ENCODE assay signal across 16 cellular contexts in the genomic region with DNA sequence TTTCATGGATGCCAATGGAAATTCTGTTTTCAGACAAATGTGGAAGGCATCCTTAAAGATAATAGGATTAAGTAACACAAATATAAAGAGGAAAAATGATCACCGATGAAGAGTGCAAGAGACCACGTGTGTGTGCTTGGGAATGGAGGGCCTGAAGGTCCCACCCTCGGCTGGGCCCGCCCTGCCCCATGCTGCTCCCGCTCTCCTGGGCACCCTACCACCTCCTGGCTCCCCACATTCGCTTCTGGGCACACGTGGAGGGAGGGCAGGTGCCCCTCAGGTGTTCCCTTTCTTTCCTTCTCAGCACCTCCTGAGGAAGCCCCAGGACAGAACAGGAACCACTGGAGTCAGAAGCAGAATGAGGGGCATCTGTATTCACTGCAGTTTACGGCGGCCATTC.
DNase-seq lines count a peak whose midpoint lies in the region; TF ChIP-seq lines count a peak whose summit lies in the region.
"Had no signal": no experiment of that assay in that cellular context is flagged by ENCODE, and none has a peak within 500 bp of the region (broad histone marks: within the 10 kb centered on the region; RNA-seq: fewer than 3 reads in every experiment).

No MANE protein-coding gene starts in this region.

- peak; percentile 25 for DNase-seq in activated CD8-positive, alpha-beta memory T cell treated with anti-CD3 and anti-CD28 coated beads, Interleukin-2, amount 50 U/mL, for 48 hours
- DNase-seq in activated CD8-positive, alpha-beta memory T cell treated with anti-CD3 and anti-CD28 coated beads for 24 hours: no peak
- peak; percentile 15 for DNase-seq in ecto neural progenitor cell (ENCODE audit: low spot score)
- DNase-seq in neuronal stem cell (ENCODE audit: low spot score): no peak
- DNase-seq in type B pancreatic cell (ENCODE audit: extremely low spot score, unreplicated experiment): peak; percentile 27
- no peak for DNase-seq in LoVo (ENCODE audit: low spot score)
- DNase-seq in COR-L47 (lab: John Stamatoyannopoulos, UW): no peak
- DNase-seq: 8988T, AML-193, DMS53, GF-D8, HCEC 1CT, HFFc6 had no signal

- H2BK120ac ChIP-seq in neuronal stem cell (ENCODE audit: low read depth, low read length): no peak overlapping the region

- H3K9me3 Mint-ChIP-seq in type B pancreatic cell: no peaks in the 10 kb centered on the region
- H3K9me3 Mint-ChIP-seq: CD8-positive, alpha-beta memory T cell had no signal

- no peaks in the 10 kb centered on the region for H3K79me1 ChIP-seq in neuronal stem cell (ENCODE audit: low read depth, low read length)

- H3K14ac ChIP-seq in neuronal stem cell (ENCODE audit: low read length): no peak overlapping the region

- WGBS in neuronal stem cell (ENCODE audit: extremely low coverage in 2 of 2, insufficient read length in 2 of 2, insufficient replicate concordance in 1 of 2), 2 donors: no CpG with 5 or more reads among the region's 9 CpGs

- no peak overlapping the region for H2BK12ac ChIP-seq in neuronal stem cell (ENCODE audit: low read length)

- peaks cover 73% of the 10 kb centered on the region for H3K27me3 Mint-ChIP-seq in type B pancreatic cell

- no peak overlapping the region for H2AK5ac ChIP-seq in neuronal stem cell (ENCODE audit: low read depth, low read length)

- no peak for TF ChIP-seq CTCF in type B pancreatic cell (conservative IDR thresholded peaks at IDR 0.05)

- H3K27ac Mint-ChIP-seq in type B pancreatic cell: no peak overlapping the region
- H3K27ac Mint-ChIP-seq: CD8-positive, alpha-beta memory T cell; HFFc6 had no signal

- H3K36me3 ChIP-seq in neuronal stem cell (replicated peaks in 1 of 2; ENCODE audit: control insufficient read depth in 2 of 2, insufficient read depth in 2 of 2, low read length in 2 of 2): no peaks in the 10 kb centered on the region
- H3K36me3 ChIP-seq: BLaER1 had no signal

- peak overlapping the region; percentile 38 for H2BK15ac ChIP-seq in neuronal stem cell (ENCODE audit: low read length)

- H3K9ac ChIP-seq in neuronal stem cell (ENCODE audit: low read depth, low read length, poor library complexity): no peak overlapping the region
- H3K9ac ChIP-seq: BLaER1 had no signal

- H4K91ac ChIP-seq in neuronal stem cell (ENCODE audit: low read depth, low read length, poor library complexity): no peak overlapping the region

- H3K18ac ChIP-seq in neuronal stem cell (ENCODE audit: low read length): peak overlapping the region; percentile 59

- H3K4ac ChIP-seq in neuronal stem cell (ENCODE audit: low read length): no peak overlapping the region

- no peak overlapping the region for H2AFZ ChIP-seq in neuronal stem cell (ENCODE audit: low read length)

- H3K36me3 Mint-ChIP-seq in type B pancreatic cell: no peaks in the 10 kb centered on the region
- H3K36me3 Mint-ChIP-seq: CD8-positive, alpha-beta memory T cell had no signal

- no peaks in the 10 kb centered on the region for H3K27me3 ChIP-seq in neuronal stem cell (ENCODE audit: control insufficient read depth in 3 of 3, insufficient read depth in 3 of 3, low read depth in 1 of 3, low read length in 3 of 3)

- no peak overlapping the region for H3K4me2 ChIP-seq in neuronal stem cell (ENCODE audit: insufficient read depth, low read length, poor library complexity, severe bottlenecking)
- H3K4me2 ChIP-seq: BLaER1 had no signal

- no peak overlapping the region for H3K27ac ChIP-seq in neuronal stem cell (replicated peaks; ENCODE audit: low read length)
- H3K27ac ChIP-seq: BLaER1, HL-60 had no signal

- H2BK5ac ChIP-seq in neuronal stem cell (ENCODE audit: low read length): no peak overlapping the region

- no peak overlapping the region for H4K8ac ChIP-seq in neuronal stem cell (ENCODE audit: low read depth, low read length)

- H3K4me3 ChIP-seq in neuronal stem cell (ENCODE audit: low read length in 2 of 2): no peak overlapping the region
- H3K4me3 ChIP-seq: BLaER1 had no signal

- peaks cover 14 to 18% of the 10 kb centered on the region in 2 donors for H3K4me1 ChIP-seq in neuronal stem cell (ENCODE audit: control insufficient read depth in 2 of 2, insufficient read depth in 1 of 2, low read depth in 1 of 2, low read length in 2 of 2)
- H3K4me1 ChIP-seq: BLaER1 had no signal

- no peaks in the 10 kb centered on the region for H3K9me3 ChIP-seq in neuronal stem cell (replicated peaks in 1 of 2; ENCODE audit: control insufficient read depth in 2 of 2, insufficient read depth in 1 of 2, low read depth in 1 of 2, low read length in 2 of 2)
- H3K9me3 ChIP-seq: BLaER1 had no signal

- H3K4me3 Mint-ChIP-seq in type B pancreatic cell: no peak overlapping the region
- H3K4me3 Mint-ChIP-seq: CD8-positive, alpha-beta memory T cell; HFFc6 had no signal

- no peak overlapping the region for H3K23ac ChIP-seq in neuronal stem cell (ENCODE audit: low read depth, low read length, poor library complexity)

- no peaks in the 10 kb centered on the region for H3K4me1 Mint-ChIP-seq in type B pancreatic cell (ENCODE audit: unreplicated experiment)
- H3K4me1 Mint-ChIP-seq: CD8-positive, alpha-beta memory T cell had no signal

Comparison
In these comparisons a context has a peak if more than half of its experiments do, and no peak if none do; other contexts are left out.
1. DNase-seq: peak in activated CD8-positive, alpha-beta memory T cell treated with anti-CD3 and anti-CD28 coated beads, Interleukin-2, amount 50 U/mL, for 48 hours (single experiment), ecto neural progenitor cell (single experiment) and type B pancreatic cell (single experiment); none in activated CD8-positive, alpha-beta memory T cell treated with anti-CD3 and anti-CD28 coated beads for 24 hours (single experiment), neuronal stem cell (single experiment), LoVo (single experiment) and COR-L47 (single experiment).